ENCODE assay signal across 8 cellular contexts in the genomic region with DNA sequence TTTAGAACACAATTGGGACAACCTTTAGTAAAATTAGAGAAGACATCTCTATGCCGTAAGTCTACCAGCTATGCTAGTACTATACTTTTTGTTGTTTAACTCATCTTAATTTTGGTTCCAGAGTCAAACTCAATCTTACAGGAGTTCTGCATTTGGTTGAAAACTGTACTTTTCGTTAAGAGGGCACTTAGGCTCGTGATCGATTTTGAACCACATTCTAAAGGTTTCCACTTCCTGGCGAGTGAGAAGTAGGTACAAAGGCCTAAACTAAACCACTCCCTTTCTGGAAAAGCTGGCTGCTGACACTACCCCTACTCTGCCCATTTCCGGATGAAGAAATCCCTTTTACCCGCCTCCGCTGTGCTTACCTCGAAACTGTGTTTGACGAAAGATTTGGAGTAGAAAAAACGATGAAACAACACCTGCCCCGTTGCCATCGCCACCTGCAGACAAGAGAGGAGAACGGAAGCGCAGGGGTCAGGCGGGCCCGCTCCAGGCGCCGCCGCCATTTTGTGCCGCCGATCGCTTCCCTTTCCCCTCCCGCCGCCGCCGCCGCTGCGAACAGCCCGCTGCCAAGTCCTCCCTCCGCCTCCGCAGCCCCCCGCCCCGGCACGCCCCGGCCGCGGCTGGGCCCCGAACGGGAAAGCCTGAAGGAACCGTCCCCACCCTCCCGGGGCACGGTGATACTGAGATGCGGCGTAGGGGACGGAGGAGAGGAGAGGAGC. TPM values are rescaled to one million over a fixed set of nuclear protein-coding genes. Genes with fewer than 3 reads are reported as not detected.
A peak's percentile ranks its signal among the peaks of the same experiment; 100 is the strongest.
DNase-seq lines count a peak whose midpoint lies in the region; ATAC-seq and TF ChIP-seq lines count a peak whose summit lies in the region.

No MANE protein-coding gene starts in this region.

- H4K8ac ChIP-seq in neuronal stem cell (ENCODE audit: low read depth, low read length), result no peak overlapping the region

- no CpG with 5 or more reads among the region's 46 CpGs for WGBS in neuronal stem cell (ENCODE audit: extremely low coverage in 2 of 2, insufficient read length in 2 of 2, insufficient replicate concordance in 1 of 2), 2 donors
- 3% methylated on average over 17 of the region's 46 CpGs for WGBS in suprapubic skin

- TF ChIP-seq CTCF in fibroblast of villous mesenchyme (IDR thresholded peaks at IDR 0.05; ENCODE audit: insufficient read depth, low read depth, low read length), result peak; percentile 27
- peak in 1 of 2 donors; percentile 16 for TF ChIP-seq CTCF in suprapubic skin (IDR thresholded peaks at IDR 0.05)

- H3K27me3 Mint-ChIP-seq in CD4-positive, CD25-positive, alpha-beta regulatory T cell, result peaks cover 8% of the 10 kb centered on the region
- H3K27me3 Mint-ChIP-seq in activated T-helper 17 cell treated with anti-CD3 and anti-CD28 coated beads, Interleukin-2, amount 50 U/mL, for 72 hours, result no peaks in the 10 kb centered on the region

- H3K9me3 ChIP-seq in CD4-positive, CD25-positive, alpha-beta regulatory T cell (ENCODE audit: control insufficient read depth in 2 of 2, low read length in 2 of 2), result no peaks in the 10 kb centered on the region
- H3K9me3 ChIP-seq in neuronal stem cell (replicated peaks in 1 of 2; ENCODE audit: control insufficient read depth in 2 of 2, insufficient read depth in 1 of 2, low read depth in 1 of 2, low read length in 2 of 2) (no peaks in the 10 kb centered on the region), suprapubic skin (no peaks in the 10 kb centered on the region)

- H2BK120ac ChIP-seq in neuronal stem cell (ENCODE audit: low read depth, low read length), result no peak overlapping the region

- peaks cover 51% of the 10 kb centered on the region for H3K36me3 Mint-ChIP-seq in CD4-positive, CD25-positive, alpha-beta regulatory T cell
- H3K36me3 Mint-ChIP-seq in activated T-helper 17 cell treated with anti-CD3 and anti-CD28 coated beads, Interleukin-2, amount 50 U/mL, for 72 hours (ENCODE audit: low read depth), result peaks cover 74% of the 10 kb centered on the region

- H3K4me3 Mint-ChIP-seq in CD4-positive, CD25-positive, alpha-beta regulatory T cell, result peak overlapping the region; percentile 97 to 99 (median 98)
- peak overlapping the region; percentile 95 for H3K4me3 Mint-ChIP-seq in activated T-helper 17 cell treated with anti-CD3 and anti-CD28 coated beads, Interleukin-2, amount 50 U/mL, for 72 hours

- no peak overlapping the region for H2BK12ac ChIP-seq in neuronal stem cell (ENCODE audit: low read length)

- H3K9ac ChIP-seq in neuronal stem cell (ENCODE audit: low read depth, low read length, poor library complexity), result peak overlapping the region; percentile 99

- H2BK5ac ChIP-seq in neuronal stem cell (ENCODE audit: low read length), result peak overlapping the region; percentile 97

- peak overlapping the region; percentile 73 for H3K4me2 ChIP-seq in neuronal stem cell (ENCODE audit: insufficient read depth, low read length, poor library complexity, severe bottlenecking)

- H2BK15ac ChIP-seq in neuronal stem cell (ENCODE audit: low read length), result peak overlapping the region; percentile 15

- peaks cover 31 to 68% (median 54%) of the 10 kb centered on the region in 4 donors for H3K4me1 Mint-ChIP-seq in CD4-positive, CD25-positive, alpha-beta regulatory T cell
- peaks cover 47% of the 10 kb centered on the region for H3K4me1 Mint-ChIP-seq in activated T-helper 17 cell treated with anti-CD3 and anti-CD28 coated beads, Interleukin-2, amount 50 U/mL, for 72 hours

- peak overlapping the region; percentile 85 for H3K14ac ChIP-seq in neuronal stem cell (ENCODE audit: low read length)

- TF ChIP-seq POLR2A in suprapubic skin (IDR thresholded peaks at IDR 0.05), result peak in 1 of 2 donors; percentile 25

- no peaks in the 10 kb centered on the region for H3K9me3 Mint-ChIP-seq in CD4-positive, CD25-positive, alpha-beta regulatory T cell
- no peaks in the 10 kb centered on the region for H3K9me3 Mint-ChIP-seq in activated T-helper 17 cell treated with anti-CD3 and anti-CD28 coated beads, Interleukin-2, amount 50 U/mL, for 72 hours

- H4K91ac ChIP-seq in neuronal stem cell (ENCODE audit: low read depth, low read length, poor library complexity), result peak overlapping the region; percentile 90

- no peaks in the 10 kb centered on the region for H3K27me3 ChIP-seq in CD4-positive, CD25-positive, alpha-beta regulatory T cell (ENCODE audit: control insufficient read depth, insufficient read depth, low read length)
- H3K27me3 ChIP-seq in neuronal stem cell (ENCODE audit: control insufficient read depth in 3 of 3, insufficient read depth in 3 of 3, low read depth in 1 of 3, low read length in 3 of 3), result no peaks in the 10 kb centered on the region
- no peaks in the 10 kb centered on the region for H3K27me3 ChIP-seq in suprapubic skin

- H3K36me3 ChIP-seq in CD4-positive, CD25-positive, alpha-beta regulatory T cell (ENCODE audit: control insufficient read depth, insufficient read depth, low read length), result peaks cover 46% of the 10 kb centered on the region
- H3K36me3 ChIP-seq in neuronal stem cell (replicated peaks in 1 of 2; ENCODE audit: control insufficient read depth in 2 of 2, insufficient read depth in 2 of 2, low read length in 2 of 2) (peaks cover 8 to 55% of the 10 kb centered on the region in 2 donors), suprapubic skin (peaks cover 31% of the 10 kb centered on the region)

- H3K27ac ChIP-seq in CD4-positive, CD25-positive, alpha-beta regulatory T cell (ENCODE audit: insufficient read depth, low read length, poor library complexity, severe bottlenecking), result peak overlapping the region; percentile 100
- H3K27ac ChIP-seq in neuronal stem cell (replicated peaks; ENCODE audit: low read length) (peak overlapping the region; percentile 95), suprapubic skin (peak overlapping the region; percentile 100)

- peak overlapping the region; percentile 100 for H3K18ac ChIP-seq in neuronal stem cell (ENCODE audit: low read length)

- H3K23ac ChIP-seq in neuronal stem cell (ENCODE audit: low read depth, low read length, poor library complexity), result peak overlapping the region; percentile 95

- no peaks in the 10 kb centered on the region for H3K79me1 ChIP-seq in neuronal stem cell (ENCODE audit: low read depth, low read length)

- H2AFZ ChIP-seq in neuronal stem cell (ENCODE audit: low read length), result peak overlapping the region; percentile 81

- no peak for TF ChIP-seq EP300 in suprapubic skin (IDR thresholded peaks at IDR 0.05)

- peak overlapping the region; percentile 99 to 100 (median 100) for H3K27ac Mint-ChIP-seq in CD4-positive, CD25-positive, alpha-beta regulatory T cell
- H3K27ac Mint-ChIP-seq in activated T-helper 17 cell treated with anti-CD3 and anti-CD28 coated beads, Interleukin-2, amount 50 U/mL, for 72 hours, result peak overlapping the region; percentile 89

- peak overlapping the region; percentile 100 for H2AK5ac ChIP-seq in neuronal stem cell (ENCODE audit: low read depth, low read length)

- peak; percentile 76 to 90 (median 86) for DNase-seq in CD4-positive, CD25-positive, alpha-beta regulatory T cell
- DNase-seq in HK-2 (ENCODE audit: unreplicated experiment) (peak; percentile 77), RKO (ENCODE audit: low spot score) (peak; percentile 62), fibroblast of villous mesenchyme (ENCODE audit: low read depth) (peak; percentile 55), neuronal stem cell (ENCODE audit: low spot score) (peak; percentile 49), suprapubic skin (ENCODE audit: low spot score in 2 of 2) (peak; percentile 87)

- peak overlapping the region; percentile 99 for H3K4ac ChIP-seq in neuronal stem cell (ENCODE audit: low read length)

- ATAC-seq in CD4-positive, CD25-positive, alpha-beta regulatory T cell (ENCODE audit: low read depth in 2 of 2), result peak; percentile 62 to 65
- peak; percentile 39 for ATAC-seq in GM19463 (IDR thresholded peaks at IDR 0.05; ENCODE audit: unreplicated experiment)
- peak; percentile 64 for ATAC-seq in activated T-helper 17 cell treated with anti-CD3 and anti-CD28 coated beads, Interleukin-2, amount 50 U/mL, for 72 hours (replicated peaks)

- H3K4me3 ChIP-seq in CD4-positive, CD25-positive, alpha-beta regulatory T cell (ENCODE audit: low read depth, low read length), result peak overlapping the region; percentile 99
- H3K4me3 ChIP-seq in fibroblast of villous mesenchyme (ENCODE audit: low read depth, low read length) (peak overlapping the region; percentile 92), neuronal stem cell (ENCODE audit: low read length in 2 of 2) (peak overlapping the region; percentile 90 to 97), suprapubic skin (peak overlapping the region; percentile 94)

- H3K4me1 ChIP-seq in CD4-positive, CD25-positive, alpha-beta regulatory T cell (ENCODE audit: control insufficient read depth, insufficient read depth, low read length, poor library complexity, severe bottlenecking), result peaks cover 62% of the 10 kb centered on the region
- peaks cover 6 to 45% of the 10 kb centered on the region in 2 donors for H3K4me1 ChIP-seq in neuronal stem cell (ENCODE audit: control insufficient read depth in 2 of 2, insufficient read depth in 1 of 2, low read depth in 1 of 2, low read length in 2 of 2)
- H3K4me1 ChIP-seq in suprapubic skin, result peaks cover 57% of the 10 kb centered on the region

RNA-seq across cellular contexts. Expression of gene CCNL1, which starts 0.7 kb away (rescaled TPM):
- 1,080 TPM for total RNA-seq in CD4-positive, CD25-positive, alpha-beta regulatory T cell
- 10 to 100 TPM; 48.7 to 71.3 (median 57.9) TPM for polyA plus RNA-seq in CD4-positive, CD25-positive, alpha-beta regulatory T cell
- 100 to 1,000 TPM; 173 to 194 TPM for total RNA-seq in activated T-helper 17 cell treated with anti-CD3 and anti-CD28 coated beads, Interleukin-2, amount 50 U/mL, for 72 hours
- total RNA-seq in fibroblast of villous mesenchyme, result 108 and 175 TPM in 2 replicates
- polyA plus RNA-seq in neuronal stem cell (2013, experiment 1 of 2), result 75.0 TPM
- polyA plus RNA-seq in neuronal stem cell (2013, experiment 2 of 2), result 76.2 TPM
- total RNA-seq in suprapubic skin, result 100 to 1,000 TPM; 203 to 665 (median 246) TPM

Comparison
In these comparisons a context has a peak if more than half of its experiments do, and no peak if none do; other contexts are left out.
1. Peak in every context shown above with its lines: DNase-seq, ATAC-seq, H3K4me3 ChIP-seq and H3K27ac ChIP-seq.